Comparison of ENCODE assay signal across 8 cellular contexts in the genomic region with DNA sequence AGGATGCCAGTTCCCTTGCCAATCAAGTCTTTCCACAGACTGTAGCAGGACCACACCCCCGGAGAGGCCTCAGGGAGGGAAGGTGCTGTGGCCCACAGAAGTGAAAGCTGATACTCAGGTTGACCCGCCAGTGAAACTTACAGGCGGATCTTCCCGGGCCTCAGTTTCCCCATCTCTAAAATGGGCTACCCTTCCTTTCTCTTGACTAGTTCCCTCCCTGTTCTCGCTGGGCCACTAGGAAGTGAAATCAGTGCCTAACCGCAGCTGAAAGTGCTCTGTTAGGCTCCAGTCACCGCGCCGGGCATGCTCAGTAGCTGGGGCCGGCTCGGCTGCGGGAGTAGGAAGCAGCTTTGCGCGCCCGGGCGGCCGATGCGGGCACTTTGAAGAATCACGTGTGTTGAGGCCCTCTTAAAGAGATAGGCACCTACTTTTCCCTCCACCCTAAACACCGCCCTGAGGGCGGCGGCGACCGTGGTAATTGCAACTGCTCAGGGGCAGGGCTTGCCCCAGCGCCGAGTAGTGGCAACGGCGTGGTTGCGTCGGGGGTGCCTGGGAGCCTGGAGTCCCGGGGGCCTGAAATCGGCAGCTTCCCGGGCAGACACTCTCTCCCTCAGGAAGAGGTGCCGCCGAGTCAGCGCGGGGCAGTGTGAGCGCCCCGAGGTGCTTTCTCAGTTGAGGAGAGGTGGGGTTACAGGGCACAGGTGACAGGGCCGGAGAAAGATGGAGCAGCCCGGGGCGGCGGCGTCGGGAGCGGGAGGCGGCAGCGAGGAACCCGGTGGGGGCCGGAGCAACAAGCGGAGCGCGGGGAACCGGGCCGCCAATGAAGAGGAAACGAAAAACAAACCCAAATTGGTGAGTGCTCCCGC. TPM values are rescaled to one million over a fixed set of nuclear protein-coding genes. Genes with fewer than 3 reads are reported as not detected.
A peak's percentile ranks its signal among the peaks of the same experiment; 100 is the strongest.
DNase-seq lines count a peak whose midpoint lies in the region; ATAC-seq and TF ChIP-seq lines count a peak whose summit lies in the region.

A gene (plus strand): TSS at position 504 of the 866 bp plus-strand sequence.

- H3K79me2 ChIP-seq in parathyroid adenoma, result no peaks in the 10 kb centered on the region

- H3K4me3 ChIP-seq in HL-60 (replicated peaks; ENCODE audit: insufficient read depth, low read length) (peak within 1 kb of the TSS; percentile 61), parathyroid adenoma (ENCODE audit: low read depth, low read length) (peak within 1 kb of the TSS; percentile 73), thyroid gland (replicated peaks in 1 of 3) (peak within 1 kb of the TSS; percentile 33 to 73 (median 35))

- H3K27ac ChIP-seq in HL-60 (replicated peaks), result peak within 1 kb of the TSS; percentile 93
- H3K27ac ChIP-seq in parathyroid adenoma, result peak within 1 kb of the TSS; percentile 65
- peak within 1 kb of the TSS in 2 of 3 donors; percentile 36 to 58 for H3K27ac ChIP-seq in thyroid gland

- no peaks in the 10 kb centered on the region for H3K27me3 Mint-ChIP-seq in activated naive CD8-positive, alpha-beta T cell

- no peaks in the 10 kb centered on the region for H3K36me3 ChIP-seq in parathyroid adenoma (ENCODE audit: control insufficient read depth, insufficient read depth, low read length)
- no peaks in the 10 kb centered on the region for H3K36me3 ChIP-seq in thyroid gland

- peak within 1 kb of the TSS; percentile 91 for H3K4me3 Mint-ChIP-seq in activated naive CD8-positive, alpha-beta T cell

- intact Hi-C loops in Right ventricle myocardium inferior (cut with DNase I) (no loop called here), thyroid gland (cut with DNase I) (no loop called here)

- peak within 1 kb of the TSS; percentile 37 for H3K9ac ChIP-seq in parathyroid adenoma

- H3K4me1 ChIP-seq in parathyroid adenoma (peaks cover 1% of the 10 kb centered on the region), thyroid gland (no peaks in the 10 kb centered on the region)

- peak within 1 kb of the TSS; percentile 65 for H3K4me2 ChIP-seq in parathyroid adenoma (ENCODE audit: low read length)

- peak; percentile 34 for DNase-seq in COLO829 (ENCODE audit: low spot score)
- DNase-seq in HL-60 (ENCODE audit: low read depth in 1 of 2, low spot score in 1 of 2), result peak; percentile 55 to 89
- peak; percentile 81 for DNase-seq in SK-MEL-5 (ENCODE audit: low read depth, low spot score)
- peak; percentile 91 for DNase-seq in Right ventricle myocardium inferior (ENCODE audit: missing footprints)
- DNase-seq in thyroid gland, result peak; percentile 60 to 64

- peak; percentile 86 for ATAC-seq in GM19468 (IDR thresholded peaks at IDR 0.05; ENCODE audit: extremely low read depth, unreplicated experiment)
- peak; percentile 97 for ATAC-seq in Right ventricle myocardium inferior

- peak within 1 kb of the TSS; percentile 88 for H3K27ac Mint-ChIP-seq in activated naive CD8-positive, alpha-beta T cell

- peaks cover 27% of the 10 kb centered on the region for H3K4me1 Mint-ChIP-seq in activated naive CD8-positive, alpha-beta T cell (ENCODE audit: low read depth)

- TF ChIP-seq CTCF in HL-60 (IDR thresholded peaks at IDR 0.05; ENCODE audit: insufficient read depth, low read length), result no peak
- TF ChIP-seq CTCF in parathyroid adenoma (IDR thresholded peaks at IDR 0.05), result no peak
- TF ChIP-seq CTCF in thyroid gland (IDR thresholded peaks at IDR 0.05), result peak in 2 of 6 experiments; percentile 9 to 18

- H2AFZ ChIP-seq in parathyroid adenoma, result peak within 1 kb of the TSS; percentile 91

- in situ Hi-C loops in SK-MEL-5 (cut with HindIII; ENCODE audit: low pct_unique_long_range_greater_than_20kb, low sequenced_read_pairs), result no loop called here

- H3K36me3 Mint-ChIP-seq in activated naive CD8-positive, alpha-beta T cell, result no peaks in the 10 kb centered on the region

- no peaks in the 10 kb centered on the region for H3K9me3 Mint-ChIP-seq in activated naive CD8-positive, alpha-beta T cell (ENCODE audit: low read depth)

- H3K27me3 ChIP-seq in HL-60 (ENCODE audit: insufficient read depth, poor library complexity, severe bottlenecking) (no peaks in the 10 kb centered on the region), parathyroid adenoma (ENCODE audit: control insufficient read depth, insufficient read depth, low read length) (no peaks in the 10 kb centered on the region), thyroid gland (no peaks in the 10 kb centered on the region)

- WGBS in thyroid gland, 2 donors, result 2% methylated on average over 26 to 32 of the region's 57 CpGs

- peak in 1 of 2 donors; percentile 33 for TF ChIP-seq POLR2A in thyroid gland (IDR thresholded peaks at IDR 0.05)

- no peaks in the 10 kb centered on the region for H3K9me3 ChIP-seq in parathyroid adenoma (ENCODE audit: control insufficient read depth, low read length)
- H3K9me3 ChIP-seq in thyroid gland, result no peaks in the 10 kb centered on the region

RNA-seq across cellular contexts. Expression of the gene that starts here (rescaled TPM):
- 21.8 and 23.2 TPM in 2 replicates for total RNA-seq in SK-MEL-5 (2014; rRNA removed; shearing (Covaris generic))
- polyA plus RNA-seq in SK-MEL-5 (2015; cell fraction: cytosol; rRNA removed), result 10.2 and 11.8 TPM in 2 replicates
- 4.5 and 5.3 TPM in 2 replicates for polyA plus RNA-seq in SK-MEL-5 (2015; cell fraction: nucleus; rRNA removed)
- 9.9 TPM for total RNA-seq in Right ventricle myocardium inferior
- total RNA-seq in thyroid gland, result 10 to 100 TPM; 11.1 to 26.5 (median 18.7) TPM

Comparison
In these comparisons a context has a peak if more than half of its experiments do, and no peak if none do; other contexts are left out.
1. Peak in every context shown above with its lines: DNase-seq, ATAC-seq, H3K4me3 ChIP-seq and H3K27ac ChIP-seq.
2. DNase-seq: peak in every context shown above with its lines; median percentile 91 in Right ventricle myocardium inferior; 81 in SK-MEL-5; 72 in HL-60; 62 in thyroid gland; 34 in COLO829.